1 cellular context compared by ENCODE assay signal in genomic region chr16:67101301-67101675, GRCh38.
TF ChIP-seq lines count a peak whose summit lies in the region.

No MANE protein-coding gene starts in this region.

TF ChIP-seq in SK-N-SH, 30 proteins besides CTCF, POLR2A, EP300 and RAD21 (continued from another document):
- no peak for TF ChIP-seq IRF3 (IDR thresholded peaks at IDR 0.05; ENCODE audit: low read depth, low read length)
- no peak for TF ChIP-seq TAF1 (IDR thresholded peaks at IDR 0.05; ENCODE audit: borderline replicate concordance, low read depth, low read length)
- TF ChIP-seq YY1 (IDR thresholded peaks at IDR 0.05; ENCODE audit: low read depth), result no peak
- TF ChIP-seq, protein P1, sequence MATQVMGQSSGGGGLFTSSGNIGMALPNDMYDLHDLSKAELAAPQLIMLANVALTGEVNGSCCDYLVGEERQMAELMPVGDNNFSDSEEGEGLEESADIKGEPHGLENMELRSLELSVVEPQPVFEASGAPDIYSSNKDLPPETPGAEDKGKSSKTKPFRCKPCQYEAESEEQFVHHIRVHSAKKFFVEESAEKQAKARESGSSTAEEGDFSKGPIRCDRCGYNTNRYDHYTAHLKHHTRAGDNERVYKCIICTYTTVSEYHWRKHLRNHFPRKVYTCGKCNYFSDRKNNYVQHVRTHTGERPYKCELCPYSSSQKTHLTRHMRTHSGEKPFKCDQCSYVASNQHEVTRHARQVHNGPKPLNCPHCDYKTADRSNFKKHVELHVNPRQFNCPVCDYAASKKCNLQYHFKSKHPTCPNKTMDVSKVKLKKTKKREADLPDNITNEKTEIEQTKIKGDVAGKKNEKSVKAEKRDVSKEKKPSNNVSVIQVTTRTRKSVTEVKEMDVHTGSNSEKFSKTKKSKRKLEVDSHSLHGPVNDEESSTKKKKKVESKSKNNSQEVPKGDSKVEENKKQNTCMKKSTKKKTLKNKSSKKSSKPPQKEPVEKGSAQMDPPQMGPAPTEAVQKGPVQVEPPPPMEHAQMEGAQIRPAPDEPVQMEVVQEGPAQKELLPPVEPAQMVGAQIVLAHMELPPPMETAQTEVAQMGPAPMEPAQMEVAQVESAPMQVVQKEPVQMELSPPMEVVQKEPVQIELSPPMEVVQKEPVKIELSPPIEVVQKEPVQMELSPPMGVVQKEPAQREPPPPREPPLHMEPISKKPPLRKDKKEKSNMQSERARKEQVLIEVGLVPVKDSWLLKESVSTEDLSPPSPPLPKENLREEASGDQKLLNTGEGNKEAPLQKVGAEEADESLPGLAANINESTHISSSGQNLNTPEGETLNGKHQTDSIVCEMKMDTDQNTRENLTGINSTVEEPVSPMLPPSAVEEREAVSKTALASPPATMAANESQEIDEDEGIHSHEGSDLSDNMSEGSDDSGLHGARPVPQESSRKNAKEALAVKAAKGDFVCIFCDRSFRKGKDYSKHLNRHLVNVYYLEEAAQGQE (IDR thresholded peaks at IDR 0.05; ENCODE audit: low read depth, low read length), result no peak
- no peak for TF ChIP-seq PBX3 (IDR thresholded peaks at IDR 0.05)
